ENCODE assay signal across 8 cellular contexts in genomic region chr7:131072505-131073091, GRCh38.
DNase-seq lines count a peak whose midpoint lies in the region; ATAC-seq and TF ChIP-seq lines count a peak whose summit lies in the region.

No MANE protein-coding gene starts in this region.

- H3K27ac ChIP-seq in OCI-LY1 (ENCODE audit: low read depth, low read length, poor library complexity, severe bottlenecking) (peak overlapping the region; percentile 28), parathyroid adenoma (peak overlapping the region; percentile 55)

- peak; percentile 47 for ATAC-seq in effector memory CD8-positive, alpha-beta T cell (replicated peaks)
- ATAC-seq in HG03521 (IDR thresholded peaks at IDR 0.05; ENCODE audit: unreplicated experiment), result no peak
- ATAC-seq in GM21423 (IDR thresholded peaks at IDR 0.05; ENCODE audit: unreplicated experiment), result no peak

- DNase-seq in H7 (peak; percentile 47), inferior parietal cortex (ENCODE audit: extremely low spot score) (no peak)
- DNase-seq in effector memory CD8-positive, alpha-beta T cell, result peak in 1 of 3 experiments; percentile 24
- DNase-seq in activated CD8-positive, alpha-beta memory T cell treated with anti-CD3 and anti-CD28 coated beads, Interleukin-2, amount 50 U/mL, for 48 hours, result no peak

- H3K9me3 Mint-ChIP-seq in effector memory CD8-positive, alpha-beta T cell, result no peaks in the 10 kb centered on the region

- H3K27me3 ChIP-seq in H7 (ENCODE audit: control insufficient read depth, insufficient read depth, low read length) (no peaks in the 10 kb centered on the region), OCI-LY1 (ENCODE audit: insufficient read depth, low read length) (no peaks in the 10 kb centered on the region), parathyroid adenoma (ENCODE audit: control insufficient read depth, insufficient read depth, low read length) (no peaks in the 10 kb centered on the region)

- peaks cover 58% of the 10 kb centered on the region for H3K4me1 ChIP-seq in OCI-LY1 (ENCODE audit: insufficient read depth, low read length, severe bottlenecking)
- H3K4me1 ChIP-seq in parathyroid adenoma, result peaks cover 9% of the 10 kb centered on the region

- H3K36me3 Mint-ChIP-seq in effector memory CD8-positive, alpha-beta T cell (ENCODE audit: insufficient read depth), result no peaks in the 10 kb centered on the region

- TF ChIP-seq CTCF in OCI-LY1 (IDR thresholded peaks at IDR 0.05; ENCODE audit: low read length), result no peak
- no peak for TF ChIP-seq CTCF in parathyroid adenoma (IDR thresholded peaks at IDR 0.05)

- no peaks in the 10 kb centered on the region for H3K9me2 ChIP-seq in OCI-LY1 (ENCODE audit: low read depth, low read length)

- H3K4me2 ChIP-seq in OCI-LY1 (ENCODE audit: low read length) (0 out of 2 replicates have a peak overlapping the region, but pooled peaks have one; percentile 3), parathyroid adenoma (ENCODE audit: low read length) (peak overlapping the region; percentile 4)

- no peaks in the 10 kb centered on the region for H4K20me1 ChIP-seq in OCI-LY1 (ENCODE audit: insufficient read depth, low read length)

- no peak overlapping the region for H2AFZ ChIP-seq in OCI-LY1 (ENCODE audit: low read length)
- no peak overlapping the region for H2AFZ ChIP-seq in parathyroid adenoma

- H3K9ac ChIP-seq in OCI-LY1 (ENCODE audit: low read length) (no peak overlapping the region), parathyroid adenoma (no peak overlapping the region)

- H3K4me3 Mint-ChIP-seq in effector memory CD8-positive, alpha-beta T cell, result peak overlapping the region; percentile 30 to 66

- peaks cover 56 to 77% of the 10 kb centered on the region in 2 donors for H3K4me1 Mint-ChIP-seq in effector memory CD8-positive, alpha-beta T cell (ENCODE audit: low read depth in 2 of 2)

- no peaks in the 10 kb centered on the region for H3F3A ChIP-seq in OCI-LY1 (ENCODE audit: insufficient read depth, low read length)

- H3K79me2 ChIP-seq in OCI-LY1 (ENCODE audit: insufficient read depth, low read length) (peaks cover 84% of the 10 kb centered on the region), parathyroid adenoma (peaks cover 36% of the 10 kb centered on the region)

- H3K27ac Mint-ChIP-seq in effector memory CD8-positive, alpha-beta T cell, result peak overlapping the region in 1 of 2 donors; percentile 78

- no peaks in the 10 kb centered on the region for H3K27me3 Mint-ChIP-seq in effector memory CD8-positive, alpha-beta T cell

- H3K9me3 ChIP-seq in OCI-LY1 (ENCODE audit: low read length), result peaks cover 13% of the 10 kb centered on the region; the same call in 1 of the 2 replicates
- H3K9me3 ChIP-seq in parathyroid adenoma (ENCODE audit: control insufficient read depth, low read length), result no peaks in the 10 kb centered on the region

- no peak overlapping the region for H3K4me3 ChIP-seq in H7 (ENCODE audit: insufficient read depth, low read depth, low read length)
- no peak overlapping the region for H3K4me3 ChIP-seq in OCI-LY1 (ENCODE audit: low read depth, low read length, poor library complexity, severe bottlenecking)
- H3K4me3 ChIP-seq in parathyroid adenoma (ENCODE audit: low read depth, low read length), result no peak overlapping the region

- H3K36me3 ChIP-seq in H7 (replicated peaks; ENCODE audit: control insufficient read depth, insufficient read depth, low read length) (no peaks in the 10 kb centered on the region), OCI-LY1 (ENCODE audit: insufficient read depth, low read length) (peaks cover 63% of the 10 kb centered on the region), parathyroid adenoma (ENCODE audit: control insufficient read depth, insufficient read depth, low read length) (no peaks in the 10 kb centered on the region)
